1 cellular context compared by ENCODE assay signal in the genomic region with DNA sequence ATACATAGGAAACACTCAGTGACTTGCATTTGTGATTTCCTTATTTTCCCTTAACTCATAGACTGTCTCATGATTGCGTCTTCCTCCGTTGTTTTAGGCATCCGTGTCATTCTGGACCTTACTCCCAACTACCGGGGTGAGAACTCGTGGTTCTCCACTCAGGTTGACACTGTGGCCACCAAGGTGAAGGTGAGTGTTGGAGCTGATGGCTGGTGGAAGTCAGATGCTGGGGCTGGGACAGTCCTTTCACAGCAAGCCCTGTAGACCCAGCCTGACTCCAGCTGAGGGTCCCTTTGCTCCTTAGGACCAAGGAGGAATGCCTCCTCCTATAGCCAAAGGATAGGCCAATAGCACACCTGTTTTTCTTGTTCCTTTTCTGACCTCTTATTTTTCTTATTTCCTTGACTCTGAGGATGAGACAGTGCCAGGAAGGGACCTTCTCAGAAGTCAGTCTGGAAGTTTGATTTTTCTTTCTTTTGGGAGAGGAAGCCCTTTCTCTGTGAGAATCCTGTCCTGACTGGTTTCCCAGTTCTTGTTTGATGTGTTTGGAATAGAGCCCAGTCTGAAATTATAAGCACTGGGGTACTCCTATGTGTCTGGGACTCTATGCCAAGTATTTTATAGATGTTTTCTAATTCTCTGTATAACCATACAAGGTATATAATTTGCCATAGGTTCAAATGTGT.
TF ChIP-seq lines count a peak whose summit lies in the region.

No MANE protein-coding gene starts in this region.

TF ChIP-seq in GM12878, 131 proteins besides CTCF, POLR2A, EP300 and RAD21:
- TF ChIP-seq IKZF2 (IDR thresholded peaks at IDR 0.05) (no peak), SIX5 (IDR thresholded peaks at IDR 0.05; ENCODE audit: low read depth, low read length, severe bottlenecking) (no peak), SP1 (IDR thresholded peaks at IDR 0.05; ENCODE audit: low read depth, low read length) (no peak), FOXM1 (IDR thresholded peaks at IDR 0.05; ENCODE audit: low read depth, low read length) (no peak), RELA (IDR thresholded peaks at IDR 0.05; ENCODE audit: borderline replicate concordance, partially characterized antibody) (no peak)
- TF ChIP-seq, protein P1, sequence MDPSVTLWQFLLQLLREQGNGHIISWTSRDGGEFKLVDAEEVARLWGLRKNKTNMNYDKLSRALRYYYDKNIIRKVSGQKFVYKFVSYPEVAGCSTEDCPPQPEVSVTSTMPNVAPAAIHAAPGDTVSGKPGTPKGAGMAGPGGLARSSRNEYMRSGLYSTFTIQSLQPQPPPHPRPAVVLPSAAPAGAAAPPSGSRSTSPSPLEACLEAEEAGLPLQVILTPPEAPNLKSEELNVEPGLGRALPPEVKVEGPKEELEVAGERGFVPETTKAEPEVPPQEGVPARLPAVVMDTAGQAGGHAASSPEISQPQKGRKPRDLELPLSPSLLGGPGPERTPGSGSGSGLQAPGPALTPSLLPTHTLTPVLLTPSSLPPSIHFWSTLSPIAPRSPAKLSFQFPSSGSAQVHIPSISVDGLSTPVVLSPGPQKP (IDR thresholded peaks at IDR 0.05; ENCODE audit: low read depth, low read length), result no peak
